In the genomic region with DNA sequence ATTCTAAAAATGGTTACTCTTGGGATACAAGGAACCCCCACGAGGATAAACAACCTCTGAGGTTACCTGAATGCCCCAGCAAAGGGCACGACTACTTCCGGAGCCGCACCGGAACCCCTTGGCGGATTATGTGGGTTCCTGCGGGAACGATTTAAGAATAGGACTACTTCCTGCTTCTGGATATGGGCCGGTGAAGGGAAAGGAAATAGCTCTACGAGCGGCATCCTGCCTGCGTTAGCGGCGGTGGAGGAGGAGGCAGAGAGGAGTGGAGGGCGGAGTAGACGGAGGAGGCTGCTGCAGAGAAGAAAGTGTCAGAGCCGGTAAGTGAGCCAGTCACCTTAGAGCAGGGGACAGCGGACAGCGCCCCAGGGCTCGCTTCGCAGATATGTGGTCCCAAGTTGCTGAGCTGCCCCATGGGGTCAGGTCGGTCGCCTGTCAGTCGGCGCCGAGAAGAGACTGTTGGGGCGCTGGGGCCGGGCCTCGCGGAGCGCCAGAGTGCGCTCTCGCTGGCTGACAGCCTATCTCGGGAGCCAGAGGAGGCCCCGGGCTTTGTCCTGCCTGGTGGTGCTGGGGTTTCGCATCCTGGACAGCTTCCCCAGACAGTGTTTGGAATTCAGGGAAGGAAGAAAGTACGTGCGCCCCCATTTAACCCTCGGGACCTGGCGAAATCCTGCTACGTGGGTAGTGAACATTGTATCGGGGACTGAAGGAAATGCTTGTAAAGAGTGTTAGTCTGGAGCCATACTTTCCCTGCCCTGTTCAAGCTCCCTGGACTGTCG, we compare ENCODE assay signal across 8 cellular contexts. TPM values are rescaled to one million over a fixed set of nuclear protein-coding genes. Genes with fewer than 3 reads are reported as not detected.
DNase-seq lines count a peak whose midpoint lies in the region; ATAC-seq, FAIRE-seq and TF ChIP-seq lines count a peak whose summit lies in the region.

A gene with protein sequence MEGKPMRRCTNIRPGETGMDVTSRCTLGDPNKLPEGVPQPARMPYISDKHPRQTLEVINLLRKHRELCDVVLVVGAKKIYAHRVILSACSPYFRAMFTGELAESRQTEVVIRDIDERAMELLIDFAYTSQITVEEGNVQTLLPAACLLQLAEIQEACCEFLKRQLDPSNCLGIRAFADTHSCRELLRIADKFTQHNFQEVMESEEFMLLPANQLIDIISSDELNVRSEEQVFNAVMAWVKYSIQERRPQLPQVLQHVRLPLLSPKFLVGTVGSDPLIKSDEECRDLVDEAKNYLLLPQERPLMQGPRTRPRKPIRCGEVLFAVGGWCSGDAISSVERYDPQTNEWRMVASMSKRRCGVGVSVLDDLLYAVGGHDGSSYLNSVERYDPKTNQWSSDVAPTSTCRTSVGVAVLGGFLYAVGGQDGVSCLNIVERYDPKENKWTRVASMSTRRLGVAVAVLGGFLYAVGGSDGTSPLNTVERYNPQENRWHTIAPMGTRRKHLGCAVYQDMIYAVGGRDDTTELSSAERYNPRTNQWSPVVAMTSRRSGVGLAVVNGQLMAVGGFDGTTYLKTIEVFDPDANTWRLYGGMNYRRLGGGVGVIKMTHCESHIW (plus strand): TSS at position 223 of the 779 bp plus-strand sequence. CDS start 1,063 bp downstream, outside the sequence.

- DNase-seq in GM12891 (ENCODE audit: insufficient read length, low spot score) (peak; percentile 56), NCI-H1436 treated with DMSO at 0.1 percent for 48 hours (lab: John Stamatoyannopoulos, UW) (peak; percentile 73), T-cell (peak; percentile 73 to 92 (median 84)), heart right ventricle (peak; percentile 73 to 84), posterior cingulate gyrus (peak; percentile 63 to 96 (median 78)), upper lobe of left lung (peak; percentile 86 to 91)

- no peaks in the 10 kb centered on the region for H3K9me3 ChIP-seq in heart right ventricle
- no peaks in the 10 kb centered on the region for H3K9me3 ChIP-seq in upper lobe of left lung

- H3K27me3 Mint-ChIP-seq in T-cell, result peaks cover 21 to 22% of the 10 kb centered on the region in 2 donors

- H3K4me3 ChIP-seq in heart right ventricle (peak within 1 kb of the TSS; percentile 65 to 96 (median 84)), upper lobe of left lung (peak within 1 kb of the TSS; percentile 48 to 77 (median 70))

- peaks cover 0 to 19% (median 0%) of the 10 kb centered on the region in 9 donors for H3K36me3 ChIP-seq in heart right ventricle
- peaks cover 0 to 8% (median 0%) of the 10 kb centered on the region in 4 donors for H3K36me3 ChIP-seq in upper lobe of left lung

- no peak for TF ChIP-seq EP300 in upper lobe of left lung (IDR thresholded peaks at IDR 0.05)

- WGBS in adipose tissue, 3 donors, result 0% methylated on average over 43 of the region's 43 CpGs
- 0% methylated on average over 43 of the region's 43 CpGs for WGBS in heart right ventricle, 2 donors
- 0% methylated on average over 22 to 32 of the region's 43 CpGs for WGBS in upper lobe of left lung, 2 donors

- peaks cover 5% of the 10 kb centered on the region for H3K36me3 Mint-ChIP-seq in T-cell

- peak within 1 kb of the TSS; percentile 63 for H3K27ac ChIP-seq in adipose tissue (ENCODE audit: low read depth, low read length)
- peak within 1 kb of the TSS; percentile 75 to 95 (median 92) for H3K27ac ChIP-seq in heart right ventricle
- H3K27ac ChIP-seq in upper lobe of left lung, result peak within 1 kb of the TSS; percentile 91 to 93 (median 92)

- H3K4me1 ChIP-seq in heart right ventricle (peaks cover 0 to 30% (median 25%) of the 10 kb centered on the region in 9 donors), upper lobe of left lung (peaks cover 16 to 26% (median 21%) of the 10 kb centered on the region in 4 donors)

- POLR2A ChIA-PET in T-cell (lab: Charles Lee), result interaction anchor here (0.5 to 1.5 kb wide), 6 partner anchors 12 to 1284 kb away, joined by 3 to 10 read pairs (median 4); a partner anchor contains a TSS

- H3K27me3 ChIP-seq in heart right ventricle (peaks cover 0 to 29% (median 13%) of the 10 kb centered on the region in 7 donors), upper lobe of left lung (no peaks in the 10 kb centered on the region)

- H3K9me3 Mint-ChIP-seq in T-cell, result no peaks in the 10 kb centered on the region

- TF ChIP-seq CTCF in heart right ventricle (IDR thresholded peaks at IDR 0.05), result peak in 1 of 9 donors; percentile 20
- TF ChIP-seq CTCF in upper lobe of left lung (IDR thresholded peaks at IDR 0.05), result no peak

- intact Hi-C loops in heart right ventricle (cut with DNase I), result loop anchor here in 6 of 10 donors (2.0 to 10.0 kb wide), 5 partner anchors 107 to 286 kb away; a partner anchor contains a TSS
- intact Hi-C loops in posterior cingulate gyrus (cut with DNase I), result loop anchor here (5.0 kb wide), 3 partner anchors 107 to 283 kb away; a partner anchor contains a TSS

- H3K4me3 Mint-ChIP-seq in T-cell, result peak within 1 kb of the TSS; percentile 91 to 97 (median 96)

- peak; percentile 97 for FAIRE-seq in GM12891 (lab: Jason Lieb, UNC)

- ATAC-seq in HG02840 (IDR thresholded peaks at IDR 0.05; ENCODE audit: low FRiP score, unreplicated experiment) (peak; percentile 98), T-cell (replicated peaks in 1 of 4) (peak; percentile 97 to 98 (median 98)), heart right ventricle (peak; percentile 95 to 99 (median 99)), upper lobe of left lung (ENCODE audit: low FRiP score in 2 of 2) (peak; percentile 98 to 99)

- H3K27ac Mint-ChIP-seq in T-cell, result peak within 1 kb of the TSS; percentile 96 to 98

- H3K4me1 Mint-ChIP-seq in T-cell, result peaks cover 26 to 36% (median 33%) of the 10 kb centered on the region in 3 donors

- TF ChIP-seq POLR2A in GM12891 (IDR thresholded peaks at IDR 0.05; ENCODE audit: low read depth, low read length) (peak; percentile 87), upper lobe of left lung (IDR thresholded peaks at IDR 0.05) (peak in 3 of 4 donors; percentile 61 to 82 (median 76))

- CTCF ChIA-PET in T-cell (lab: Charles Lee), result interaction anchor here (0.6 to 1.9 kb wide), 4 partner anchors 8 to 285 kb away, joined by 3 to 10 read pairs (median 7); a partner anchor contains a TSS

TF ChIP-seq in GM12891, 5 proteins besides CTCF, POLR2A, EP300 and RAD21:
- TF ChIP-seq POU2F2 (IDR thresholded peaks at IDR 0.05; ENCODE audit: low read depth, low read length) (peak; percentile 67; the same call in 1 of the 2 replicates), POLR2AphosphoS5 (IDR thresholded peaks at IDR 0.05; ENCODE audit: low read depth, low read length) (peak; percentile 87), TAF1 (IDR thresholded peaks at IDR 0.05; ENCODE audit: low read depth, low read length) (peak; percentile 88), PAX5 (IDR thresholded peaks at IDR 0.05; ENCODE audit: insufficient read depth, low read length, severe bottlenecking) (no peak)

RNA-seq across cellular contexts. Expression of the gene that starts here (rescaled TPM):
- 5.7 TPM for polyA plus RNA-seq in GM12891 (2012; ENCODE audit: low read depth, missing spikeins)
- 10 to 100 TPM; 28.7 to 34.5 (median 31.2) TPM for total RNA-seq in T-cell
- 10 to 100 TPM in 2 of 3 donors, 1 to 10 TPM in 1; 6.2 to 16.2 (median 12.7) TPM for polyA plus RNA-seq in adipose tissue
- 10 to 100 TPM; 14.5 to 19.4 (median 17.3) TPM for total RNA-seq in heart right ventricle
- 1 to 10 TPM; 5.0 to 6.7 TPM for polyA plus RNA-seq in heart right ventricle
- total RNA-seq in upper lobe of left lung, result 10 to 100 TPM in 5 of 6 donors, 1 to 10 TPM in 1; 8.5 to 37.8 (median 31.3) TPM

Comparison
In these comparisons a context has a peak if more than half of its experiments do, and no peak if none do; other contexts are left out.
1. Peak in every context shown above with its lines: DNase-seq, ATAC-seq, H3K4me3 ChIP-seq and H3K27ac ChIP-seq.